18 cellular contexts compared by ENCODE assay signal in genomic region chr13:111339366-111340143, GRCh38. TPM values are rescaled to one million over a fixed set of nuclear protein-coding genes. Genes with fewer than 3 reads are reported as not detected.
DNase-seq lines count a peak whose midpoint lies in the region; ATAC-seq and TF ChIP-seq lines count a peak whose summit lies in the region.
"Had no signal": no experiment of that assay in that cellular context is flagged by ENCODE, and none has a peak within 500 bp of the region (broad histone marks: within the 10 kb centered on the region; RNA-seq: fewer than 3 reads in every experiment).

No MANE protein-coding gene starts in this region.

- H3K36me3 Mint-ChIP-seq in activated T-helper 2 cell treated with anti-CD3 and anti-CD28 coated beads, Interferon-gamma antibody, Interleukin-2, Interleukin-4, amounts not matched to agents 10 μg/mL and 5 μg/mL and 100 μg/mL, durations not matched to agents 14 hours and 24 hours and 36 hours (ENCODE audit: low read depth): no peaks in the 10 kb centered on the region
- peaks cover 7 to 41% (median 19%) of the 10 kb centered on the region in 3 donors for H3K36me3 Mint-ChIP-seq in CD8-positive, alpha-beta memory T cell
- H3K36me3 Mint-ChIP-seq: CD14-positive monocyte had no signal

- H3K27me3 Mint-ChIP-seq in activated T-helper 2 cell treated with anti-CD3 and anti-CD28 coated beads, Interferon-gamma antibody, Interleukin-2, Interleukin-4, amounts not matched to agents 10 μg/mL and 5 μg/mL and 100 μg/mL, durations not matched to agents 14 hours and 24 hours and 36 hours (ENCODE audit: low read depth): no peaks in the 10 kb centered on the region
- H3K27me3 Mint-ChIP-seq in CD8-positive, alpha-beta memory T cell: no peaks in the 10 kb centered on the region

- H3K27me3 ChIP-seq in lung (ENCODE audit: control insufficient read depth, insufficient read depth): no peaks in the 10 kb centered on the region
- H3K27me3 ChIP-seq in vagina: no peaks in the 10 kb centered on the region
- no peaks in the 10 kb centered on the region for H3K27me3 ChIP-seq in CD8-positive, alpha-beta memory T cell (ENCODE audit: insufficient read depth, low read length, poor library complexity, severe bottlenecking)

- DNase-seq in activated effector memory CD4-positive, alpha-beta T cell treated with anti-CD3 and anti-CD28 coated beads, Interleukin-2, amount 50 U/mL, for 16 hours: peak; percentile 55
- DNase-seq in activated effector memory CD4-positive, alpha-beta T cell treated with Interleukin-2 at 50 U/mL for 16 hours: no peak
- peak; percentile 4 for DNase-seq in activated T-helper 2 cell treated with anti-CD3 and anti-CD28 coated beads, Interferon-gamma antibody, Interleukin-2, Interleukin-4, amounts not matched to agents 10 μg/mL and 5 μg/mL and 100 μg/mL, durations not matched to agents 14 hours and 24 hours and 36 hours (ENCODE audit: low spot score)
- DNase-seq in lung (ENCODE audit: low spot score) (peak; percentile 21), vagina (ENCODE audit: extremely low spot score in 2 of 2) (peak; percentile 78 to 89), HK-2 (ENCODE audit: unreplicated experiment) (no peak)
- no peak for DNase-seq in CD8-positive, alpha-beta memory T cell
- DNase-seq: AML-193, DMS53, HCEC 1CT, KBM-7, MV-4-11, NCI-H1417, NCI-H187 treated with DMSO at 0.1 percent for 48 hours, NCI-H526 treated with DMSO at 0.1 percent for 48 hours, SHP77 had no signal

- no peaks in the 10 kb centered on the region for H3K4me1 ChIP-seq in lung (ENCODE audit: control insufficient read depth in 2 of 2, insufficient read depth in 2 of 2, low read length in 2 of 2)
- H3K4me1 ChIP-seq in vagina: no peaks in the 10 kb centered on the region
- no peaks in the 10 kb centered on the region for H3K4me1 ChIP-seq in CD8-positive, alpha-beta memory T cell (ENCODE audit: insufficient read depth, low read length)

- H3K9me3 ChIP-seq in lung (ENCODE audit: control insufficient read depth in 2 of 2, insufficient read depth in 1 of 2, low read length in 1 of 2): no peaks in the 10 kb centered on the region
- no peaks in the 10 kb centered on the region for H3K9me3 ChIP-seq in vagina
- H3K9me3 ChIP-seq in CD8-positive, alpha-beta memory T cell (ENCODE audit: low read length): no peaks in the 10 kb centered on the region

- POLR2A ChIA-PET in CD8-positive, alpha-beta memory T cell (lab: Charles Lee): no interaction called here

- TF ChIP-seq POLR2A in vagina (IDR thresholded peaks at IDR 0.05): no peak

- H3K36me3 ChIP-seq in lung (ENCODE audit: control insufficient read depth in 2 of 2, insufficient read depth in 2 of 2, low read length in 2 of 2) (no peaks in the 10 kb centered on the region), vagina (no peaks in the 10 kb centered on the region)
- H3K36me3 ChIP-seq in CD8-positive, alpha-beta memory T cell (ENCODE audit: insufficient read depth, low read length): no peaks in the 10 kb centered on the region

- H3K27ac ChIP-seq in lung (ENCODE audit: low read depth in 1 of 2, low read length in 1 of 2): no peak overlapping the region
- H3K27ac ChIP-seq in vagina: no peak overlapping the region
- H3K27ac ChIP-seq in CD8-positive, alpha-beta memory T cell (ENCODE audit: low read depth, low read length): no peak overlapping the region

- WGBS in lung, 2 donors: 95 to 97% methylated on average over 29 of the region's 29 CpGs

- no peak overlapping the region for H3K4me3 Mint-ChIP-seq in activated T-helper 2 cell treated with anti-CD3 and anti-CD28 coated beads, Interferon-gamma antibody, Interleukin-2, Interleukin-4, amounts not matched to agents 10 μg/mL and 5 μg/mL and 100 μg/mL, durations not matched to agents 14 hours and 24 hours and 36 hours (ENCODE audit: low read depth)
- H3K4me3 Mint-ChIP-seq in CD8-positive, alpha-beta memory T cell: no peak overlapping the region
- H3K4me3 Mint-ChIP-seq: CD14-positive monocyte had no signal

- no peak overlapping the region for H3K4me3 ChIP-seq in lung
- no peak overlapping the region for H3K4me3 ChIP-seq in vagina
- no peak overlapping the region for H3K4me3 ChIP-seq in CD8-positive, alpha-beta memory T cell (ENCODE audit: low read length)

- TF ChIP-seq CTCF in lung (IDR thresholded peaks at IDR 0.05; ENCODE audit: control extremely low read depth, extremely low read depth) (no peak), vagina (IDR thresholded peaks at IDR 0.05) (no peak)

- no peaks in the 10 kb centered on the region for H3K4me1 Mint-ChIP-seq in activated T-helper 2 cell treated with anti-CD3 and anti-CD28 coated beads, Interferon-gamma antibody, Interleukin-2, Interleukin-4, amounts not matched to agents 10 μg/mL and 5 μg/mL and 100 μg/mL, durations not matched to agents 14 hours and 24 hours and 36 hours (ENCODE audit: low read depth)
- peaks cover 0 to 11% (median 0%) of the 10 kb centered on the region in 3 donors for H3K4me1 Mint-ChIP-seq in CD8-positive, alpha-beta memory T cell
- H3K4me1 Mint-ChIP-seq: CD14-positive monocyte had no signal

- peaks cover 3% of the 10 kb centered on the region for H3K9me3 Mint-ChIP-seq in activated T-helper 2 cell treated with anti-CD3 and anti-CD28 coated beads, Interferon-gamma antibody, Interleukin-2, Interleukin-4, amounts not matched to agents 10 μg/mL and 5 μg/mL and 100 μg/mL, durations not matched to agents 14 hours and 24 hours and 36 hours
- peaks cover 0 to 4% (median 0%) of the 10 kb centered on the region in 5 donors for H3K9me3 Mint-ChIP-seq in CD8-positive, alpha-beta memory T cell

- ATAC-seq in lung (ENCODE audit: insufficient read depth, low FRiP score): no peak

- H3K27ac Mint-ChIP-seq in activated T-helper 2 cell treated with anti-CD3 and anti-CD28 coated beads, Interferon-gamma antibody, Interleukin-2, Interleukin-4, amounts not matched to agents 10 μg/mL and 5 μg/mL and 100 μg/mL, durations not matched to agents 14 hours and 24 hours and 36 hours: no peak overlapping the region
- H3K27ac Mint-ChIP-seq in CD8-positive, alpha-beta memory T cell: no peak overlapping the region
- H3K27ac Mint-ChIP-seq: CD14-positive monocyte had no signal

- CTCF ChIA-PET in CD8-positive, alpha-beta memory T cell (lab: Charles Lee): no interaction called here

- intact Hi-C loops in activated T-helper 2 cell treated with anti-CD3 and anti-CD28 coated beads, Interferon-gamma antibody, Interleukin-2, Interleukin-4, amounts not matched to agents 10 μg/mL and 5 μg/mL and 100 μg/mL, durations not matched to agents 14 hours and 24 hours and 36 hours (cut with micrococcal nuclease): no loop called here
- intact Hi-C loops in vagina (cut with DNase I): no loop called here

RNA-seq across cellular contexts. Expression of gene TEX29, which starts 19.1 kb away (rescaled TPM):
- total RNA-seq in activated T-helper 2 cell treated with anti-CD3 and anti-CD28 coated beads, Interferon-gamma antibody, Interleukin-2, Interleukin-4, amounts not matched to agents 10 μg/mL and 5 μg/mL and 100 μg/mL, durations not matched to agents 14 hours and 24 hours and 36 hours: 0.46 and 0.51 TPM in 2 replicates
- total RNA-seq in lung: under 1 TPM in 1 of 2 donors, not detected in 1; 0.25 TPM
- under 1 TPM; 0.19 to 0.79 TPM for polyA plus RNA-seq in lung
- 2.9 TPM for total RNA-seq in vagina
- not detected for total RNA-seq in CD8-positive, alpha-beta memory T cell
- not detected for polyA plus RNA-seq in CD8-positive, alpha-beta memory T cell
- total RNA-seq: OCI-LY7 had no signal

Comparison
In these comparisons a context has a peak if more than half of its experiments do, and no peak if none do; other contexts are left out.
1. DNase-seq: peak in activated effector memory CD4-positive, alpha-beta T cell treated with anti-CD3 and anti-CD28 coated beads, Interleukin-2, amount 50 U/mL, for 16 hours (single experiment), activated T-helper 2 cell treated with anti-CD3 and anti-CD28 coated beads, Interferon-gamma antibody, Interleukin-2, Interleukin-4, amounts not matched to agents 10 μg/mL and 5 μg/mL and 100 μg/mL, durations not matched to agents 14 hours and 24 hours and 36 hours (single experiment), lung (single experiment) and vagina (2 of 2); none in activated effector memory CD4-positive, alpha-beta T cell treated with Interleukin-2 at 50 U/mL for 16 hours (single experiment), CD8-positive, alpha-beta memory T cell (0 of 5) and HK-2 (single experiment).